ENCODE assay signal across 21 cellular contexts in the genomic region with DNA sequence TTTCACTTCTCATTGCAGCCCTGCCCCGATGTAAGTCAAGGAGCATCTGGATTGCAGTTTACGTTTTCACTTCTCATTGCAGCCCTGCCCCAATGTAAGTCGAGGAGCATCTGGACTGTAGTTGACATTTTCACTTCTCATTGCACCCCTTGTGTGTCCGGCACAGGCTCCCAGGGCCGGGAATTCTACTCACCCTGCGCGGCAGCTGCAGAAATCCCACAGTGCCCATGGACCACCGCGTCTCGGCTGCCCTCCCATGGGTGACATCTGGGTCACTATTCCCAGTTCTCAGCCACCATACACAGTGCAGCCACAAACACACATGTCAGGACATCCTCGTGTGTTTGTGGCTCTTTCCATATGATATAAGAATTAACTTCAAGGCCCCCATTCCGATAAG.
"Had no signal": no experiment of that assay in that cellular context is flagged by ENCODE, and none has a peak within 500 bp of the region (broad histone marks: within the 10 kb centered on the region; RNA-seq: fewer than 3 reads in every experiment).

No MANE protein-coding gene starts in this region.

- H3K27me3 Mint-ChIP-seq: activated CD4-positive, alpha-beta T cell treated with anti-CD3 and anti-CD28 coated beads, Interleukin-2, amount 10 ng/mL, durations not matched to agents 24 days and 14 days had no signal

- H3K27ac Mint-ChIP-seq: activated B cell treated with CpG ODN at 0.5 μM for 24 hours; activated CD4-positive, alpha-beta T cell treated with anti-CD3 and anti-CD28 coated beads, Interleukin-2, amount 10 ng/mL, durations not matched to agents 24 days and 14 days; activated naive CD4-positive, alpha-beta T cell treated with anti-CD3 and anti-CD28 coated beads, Interleukin-2, amount 50 U/mL, for 24 hours; T-helper 1 cell treated with Interleukin-12 subunit alpha and Interleukin-12 subunit beta and Interleukin-4 antibody, amounts not matched to agents 30 μg/mL and 1 μg/mL, for 36 hours had no signal

- H3K4me1 Mint-ChIP-seq: activated B cell treated with CpG ODN at 0.5 μM for 24 hours; activated CD4-positive, alpha-beta T cell treated with anti-CD3 and anti-CD28 coated beads, Interleukin-2, amount 10 ng/mL, durations not matched to agents 24 days and 14 days; activated naive CD4-positive, alpha-beta T cell treated with anti-CD3 and anti-CD28 coated beads, Interleukin-2, amount 50 U/mL, for 24 hours had no signal

- DNase-seq: activated B cell treated with CpG ODN at 0.5 μM for 24 hours; activated CD4-positive, alpha-beta T cell treated with anti-CD3 and anti-CD28 coated beads for 1 hour; activated CD4-positive, alpha-beta T cell treated with anti-CD3 and anti-CD28 coated beads, Interleukin-2, amount 10 ng/mL, durations not matched to agents 24 days and 14 days; activated CD4-positive, alpha-beta T cell treated with anti-CD3 and anti-CD28 coated beads, Interleukin-2, amount 50 U/mL, for 48 hours; activated naive CD4-positive, alpha-beta T cell; activated T-cell treated with anti-CD3 and anti-CD28 coated beads, Interleukin-2, amount 50 U/mL, for 1 hour; caudate nucleus; Karpas-422; MM.1S; NCI-H1105 treated with DMSO at 0.1 percent for 48 hours; NCI-H1436 treated with DMSO at 0.1 percent for 48 hours; NCI-H187; NCI-H2081; NCI-H510A treated with DMSO at 0.1 percent for 48 hours; Peyer's patch; SHP77 treated with DMSO at 0.1 percent for 48 hours; T-helper 9 cell had no signal

- H3K27ac ChIP-seq: Peyer's patch had no signal

- H3K36me3 Mint-ChIP-seq: activated naive CD4-positive, alpha-beta T cell treated with anti-CD3 and anti-CD28 coated beads, Interleukin-2, amount 50 U/mL, for 24 hours had no signal

- FAIRE-seq: TTC549 had no signal

- H3K4me3 ChIP-seq: K562, Peyer's patch had no signal

- H3K9me3 Mint-ChIP-seq: activated B cell treated with CpG ODN at 0.5 μM for 24 hours; activated CD4-positive, alpha-beta T cell treated with anti-CD3 and anti-CD28 coated beads, Interleukin-2, amount 10 ng/mL, durations not matched to agents 24 days and 14 days; activated naive CD4-positive, alpha-beta T cell treated with anti-CD3 and anti-CD28 coated beads, Interleukin-2, amount 50 U/mL, for 24 hours; T-helper 1 cell treated with Interleukin-12 subunit alpha and Interleukin-12 subunit beta and Interleukin-4 antibody, amounts not matched to agents 30 μg/mL and 1 μg/mL, for 36 hours had no signal

- H3K4me1 ChIP-seq: Peyer's patch had no signal

- H3K27me3 ChIP-seq: Peyer's patch had no signal

- H3K9me3 ChIP-seq: Peyer's patch had no signal

- H3K36me3 ChIP-seq: Peyer's patch had no signal

- ATAC-seq: K562 had no signal

- H3K4me3 Mint-ChIP-seq: activated B cell treated with CpG ODN at 0.5 μM for 24 hours; activated CD4-positive, alpha-beta T cell treated with anti-CD3 and anti-CD28 coated beads, Interleukin-2, amount 10 ng/mL, durations not matched to agents 24 days and 14 days; activated naive CD4-positive, alpha-beta T cell treated with anti-CD3 and anti-CD28 coated beads, Interleukin-2, amount 50 U/mL, for 24 hours; T-helper 1 cell treated with Interleukin-12 subunit alpha and Interleukin-12 subunit beta and Interleukin-4 antibody, amounts not matched to agents 30 μg/mL and 1 μg/mL, for 36 hours had no signal
